18 cellular contexts compared by ENCODE assay signal in the genomic region with DNA sequence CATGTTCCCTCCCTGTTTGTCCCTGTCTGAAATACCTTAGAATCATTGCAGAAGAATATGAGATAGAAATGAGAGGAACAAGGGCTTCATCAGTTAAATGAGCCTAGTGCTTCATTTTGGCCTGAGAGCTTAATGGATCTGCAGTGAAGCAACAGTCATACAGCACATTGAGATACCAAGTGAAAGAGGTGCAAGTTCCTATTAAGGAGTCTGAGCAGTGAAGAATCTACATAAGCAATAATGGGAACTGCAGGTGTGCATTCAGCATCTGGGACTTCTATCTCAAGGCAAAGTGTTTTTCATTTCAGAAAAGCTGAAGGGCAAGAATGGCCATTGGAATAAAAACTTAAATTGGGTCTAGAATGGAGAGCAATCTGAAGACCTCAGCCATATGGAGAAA.
"Had no signal": no experiment of that assay in that cellular context is flagged by ENCODE, and none has a peak within 500 bp of the region (broad histone marks: within the 10 kb centered on the region; RNA-seq: fewer than 3 reads in every experiment).

No MANE protein-coding gene starts in this region.

- H3K79me2 ChIP-seq: hepatocyte had no signal

- H3K4me1 ChIP-seq: esophagus muscularis mucosa, left lung, right lobe of liver, upper lobe of left lung had no signal

- H3K27me3 ChIP-seq: esophagus muscularis mucosa, hepatocyte, left lung, ovary, right lobe of liver, upper lobe of left lung had no signal

- H3K36me3 ChIP-seq: esophagus muscularis mucosa, left lung, ovary, right lobe of liver, upper lobe of left lung had no signal

- H3K4me3 ChIP-seq: coronary artery, esophagus muscularis mucosa, hepatocyte, left lung, ovary, right lobe of liver, smooth muscle cell, upper lobe of left lung had no signal

- ATAC-seq: activated CD8-positive, alpha-beta T cell treated with anti-CD3 and anti-CD28 coated beads, Interleukin-2, amount 10 ng/mL, durations not matched to agents 7 days and 5 days; activated T-cell treated with anti-CD3 and anti-CD28 coated beads, Interleukin-2, amount 50 U/mL, for 72 hours; left lung; right lobe of liver; stimulated activated naive CD8-positive, alpha-beta T cell treated with anti-CD3 and anti-CD28 coated beads, Interleukin-15, amount 100 ng/mL, for 72 hours had no signal

- H3K4me2 ChIP-seq: hepatocyte, smooth muscle cell had no signal

- H2AFZ ChIP-seq: hepatocyte had no signal

- H3K27ac ChIP-seq: coronary artery, esophagus muscularis mucosa, hepatocyte, left lung, ovary, right lobe of liver, upper lobe of left lung had no signal

- H3K9me3 ChIP-seq: esophagus muscularis mucosa, left lung, ovary, right lobe of liver had no signal

- DNase-seq: activated CD4-positive, alpha-beta T cell treated with anti-CD3 and anti-CD28 coated beads, Interleukin-2, amount 10 ng/mL, durations not matched to agents 24 days and 14 days; activated CD4-positive, CD25-positive, alpha-beta regulatory T cell; activated CD8-positive, alpha-beta memory T cell treated with anti-CD3 and anti-CD28 coated beads, Interleukin-2, amount 50 U/mL, for 48 hours; activated CD8-positive, alpha-beta T cell treated with anti-CD3 and anti-CD28 coated beads, Interleukin-2, amount 10 ng/mL, durations not matched to agents 7 days and 5 days; activated gamma-delta T cell; activated T-cell treated with anti-CD3 and anti-CD28 coated beads, Interleukin-2, amount 50 U/mL, for 72 hours; central memory CD4-positive, alpha-beta T cell; islet precursor cell; left lung; naive B cell; ovary; right lobe of liver; stimulated activated naive CD8-positive, alpha-beta T cell treated with anti-CD3 and anti-CD28 coated beads, Interleukin-15, amount 100 ng/mL, for 72 hours; upper lobe of left lung had no signal
